Comparison of ENCODE assay signal across 8 cellular contexts in the genomic region with DNA sequence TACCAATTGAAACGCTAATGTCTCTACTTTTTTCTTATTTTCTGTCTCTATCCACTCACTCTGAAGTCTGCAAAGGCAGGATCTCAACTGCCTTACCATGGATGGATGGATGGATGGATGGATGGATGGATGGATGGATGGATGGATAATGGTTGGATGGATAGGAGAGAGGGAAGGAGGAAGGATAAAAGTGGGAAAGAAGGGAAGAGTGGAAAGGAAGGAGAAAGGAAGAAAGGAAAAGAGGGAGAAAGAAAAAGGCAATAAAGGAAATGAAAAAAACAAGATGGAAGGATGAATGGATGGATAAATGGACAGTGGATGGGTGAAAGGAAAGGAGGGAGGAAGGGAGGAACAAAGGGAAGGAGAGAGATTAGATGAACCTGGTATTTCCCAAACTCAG.
"Had no signal": no experiment of that assay in that cellular context is flagged by ENCODE, and none has a peak within 500 bp of the region (broad histone marks: within the 10 kb centered on the region; RNA-seq: fewer than 3 reads in every experiment).

No MANE protein-coding gene starts in this region.

- H3K9me3 Mint-ChIP-seq: H9, HFFc6 had no signal

- H3K9ac ChIP-seq: GM23248 had no signal

- H3K27ac ChIP-seq: GM23248 had no signal

- H3K4me3 ChIP-seq: GM23248, K562 had no signal

- ATAC-seq: K562 had no signal

- FAIRE-seq: HTR-8/SVneo, K562 had no signal

- H3K27ac Mint-ChIP-seq: H9, HFFc6 had no signal

- H3K4me3 Mint-ChIP-seq: H9, HFFc6 had no signal

- H2AFZ ChIP-seq: GM23248 had no signal

- DNase-seq: GM23248, GOT3, H9, HCEC 1CT, HFFc6, IMR-90 had no signal
